ENCODE assay signal across 1 cellular context in genomic region chr1:89609339-89609725, GRCh38.
TF ChIP-seq lines count a peak whose summit lies in the region.

No MANE protein-coding gene starts in this region.

TF ChIP-seq in K562, 482 proteins besides CTCF, POLR2A, EP300 and RAD21 (continued from another document):
- TF ChIP-seq ZC3H11A (IDR thresholded peaks at IDR 0.05; ENCODE audit: low read depth, low read length), result no peak
- TF ChIP-seq NFATC3 (IDR thresholded peaks at IDR 0.05), result no peak
- TF ChIP-seq FOS (IDR thresholded peaks at IDR 0.05; ENCODE audit: extremely low read depth, insufficient read length), result no peak
- no peak for TF ChIP-seq RBM22 (IDR thresholded peaks at IDR 0.05; ENCODE audit: low read depth, low read length, poor library complexity, severe bottlenecking)
- TF ChIP-seq DNMT1 (IDR thresholded peaks at IDR 0.05), result no peak
